Comparison of ENCODE assay signal across 35 cellular contexts in genomic region chr6:65692109-65692508, GRCh38. TPM values are rescaled to one million over a fixed set of nuclear protein-coding genes. Genes with fewer than 3 reads are reported as not detected.
"Had no signal": no experiment of that assay in that cellular context is flagged by ENCODE, and none has a peak within 500 bp of the region (broad histone marks: within the 10 kb centered on the region; RNA-seq: fewer than 3 reads in every experiment).

No MANE protein-coding gene starts in this region.

- H3K9me3 ChIP-seq: adrenal gland, body of pancreas, breast epithelium had no signal

- H3K4me3 ChIP-seq: adrenal gland, body of pancreas, breast epithelium had no signal

- H3K36me3 ChIP-seq: adrenal gland, brain microvascular endothelial cell, breast epithelium had no signal

- DNase-seq: activated B cell treated with CpG ODN at 0.5 μM for 24 hours; activated CD4-positive, alpha-beta memory T cell treated with anti-CD3 and anti-CD28 coated beads for 36 hours; activated CD4-positive, alpha-beta T cell treated with anti-CD3 and anti-CD28 coated beads for 4 hours; activated CD4-positive, alpha-beta T cell treated with anti-CD3 and anti-CD28 coated beads, Interleukin-2, amount 10 ng/mL, durations not matched to agents 24 days and 14 days; activated CD4-positive, alpha-beta T cell treated with anti-CD3 and anti-CD28 coated beads, Interleukin-2, amount 50 U/mL, for 1 hour; activated CD4-positive, alpha-beta T cell treated with anti-CD3 and anti-CD28 coated beads, Interleukin-2, amount 50 U/mL, for 4 hours; activated CD4-positive, CD25-positive, alpha-beta regulatory T cell treated with anti-CD3 and anti-CD28 coated beads, Interleukin-2, amount 50 U/mL, for 72 hours; activated CD8-positive, alpha-beta memory T cell treated with anti-CD3 and anti-CD28 coated beads, Interleukin-2, amount 50 U/mL, for 4 hours; activated CD8-positive, alpha-beta T cell treated with anti-CD3 and anti-CD28 coated beads for 36 hours; activated effector memory CD4-positive, alpha-beta T cell treated with anti-CD3 and anti-CD28 coated beads, Interleukin-2, amount 50 U/mL, for 16 hours; activated gamma-delta T cell treated with Interleukin-2 at 50 U/mL for 16 hours; activated naive CD4-positive, alpha-beta T cell; activated naive CD4-positive, alpha-beta T cell treated with anti-CD3 and anti-CD28 coated beads for 36 hours; activated naive CD4-positive, alpha-beta T cell treated with anti-CD3 and anti-CD28 coated beads, Interleukin-2, amount 50 U/mL, for 16 hours; activated naive CD8-positive, alpha-beta T cell treated with anti-CD3 and anti-CD28 coated beads for 36 hours; activated T-cell treated with anti-CD3 and anti-CD28 coated beads for 4 hours; activated T-cell treated with anti-CD3 and anti-CD28 coated beads, Interleukin-2, amount 50 U/mL, for 1 hour; activated T-cell treated with anti-CD3 and anti-CD28 coated beads, Interleukin-2, amount 50 U/mL, for 4 hours; activated T-cell treated with anti-CD3 and anti-CD28 coated beads, Interleukin-2, amount 50 U/mL, for 72 hours; adrenal gland; amniotic stem cell; aorta; body of pancreas; brain microvascular endothelial cell; central memory CD4-positive, alpha-beta T cell; T-helper 1 cell; T-helper 2 cell; T-helper 9 cell had no signal

- FAIRE-seq: astrocyte, TTC549 had no signal

- ATAC-seq: activated CD8-positive, alpha-beta T cell treated with anti-CD3 and anti-CD28 coated beads for 36 hours; activated naive CD4-positive, alpha-beta T cell treated with anti-CD3 and anti-CD28 coated beads, Interleukin-2, amount 50 U/mL, for 72 hours; activated T-cell treated with anti-CD3 and anti-CD28 coated beads, Interleukin-2, amount 50 U/mL, for 4 hours; activated T-cell treated with anti-CD3 and anti-CD28 coated beads, Interleukin-2, amount 50 U/mL, for 72 hours; activated T-helper 17 cell treated with anti-CD3 and anti-CD28 coated beads, Interleukin-2, amount 50 U/mL, for 72 hours; body of pancreas had no signal

- H3K4me1 ChIP-seq: adrenal gland, body of pancreas, breast epithelium had no signal

RNA-seq across cellular contexts. Expression of gene EYS, which starts 14.9 kb away (rescaled TPM):
- total RNA-seq: activated B cell treated with CpG ODN at 0.5 μM for 24 hours; activated CD4-positive, alpha-beta memory T cell treated with anti-CD3 and anti-CD28 coated beads for 36 hours; activated CD4-positive, alpha-beta T cell treated with anti-CD3 and anti-CD28 coated beads, Interleukin-2, amount 10 ng/mL, durations not matched to agents 24 days and 14 days; activated CD8-positive, alpha-beta memory T cell treated with anti-CD3 and anti-CD28 coated beads for 36 hours; activated CD8-positive, alpha-beta T cell treated with anti-CD3 and anti-CD28 coated beads for 36 hours; activated naive CD4-positive, alpha-beta T cell treated with anti-CD3 and anti-CD28 coated beads for 36 hours; activated naive CD4-positive, alpha-beta T cell treated with anti-CD3 and anti-CD28 coated beads, Interleukin-2, amount 50 U/mL, for 72 hours; activated naive CD8-positive, alpha-beta T cell treated with anti-CD3 and anti-CD28 coated beads for 36 hours; activated T-cell treated with anti-CD3 and anti-CD28 coated beads, Interleukin-2, amount 50 U/mL, for 4 hours; activated T-cell treated with anti-CD3 and anti-CD28 coated beads, Interleukin-2, amount 50 U/mL, for 72 hours; activated T-helper 1 cell treated with anti-CD3 and anti-CD28 coated beads, Interleukin-12 subunit alpha, Interleukin-12 subunit beta, Interleukin-2, Interleukin-4 antibody, amounts not matched to agents 30 ng/mL and 10 ng/mL and 1 ng/mL, durations not matched to agents 14 hours and 24 hours and 36 hours; activated T-helper 17 cell treated with anti-CD3 and anti-CD28 coated beads, Interleukin-2, amount 50 U/mL, for 72 hours; aorta had no signal
